ENCODE assay signal across 24 cellular contexts in the genomic region with DNA sequence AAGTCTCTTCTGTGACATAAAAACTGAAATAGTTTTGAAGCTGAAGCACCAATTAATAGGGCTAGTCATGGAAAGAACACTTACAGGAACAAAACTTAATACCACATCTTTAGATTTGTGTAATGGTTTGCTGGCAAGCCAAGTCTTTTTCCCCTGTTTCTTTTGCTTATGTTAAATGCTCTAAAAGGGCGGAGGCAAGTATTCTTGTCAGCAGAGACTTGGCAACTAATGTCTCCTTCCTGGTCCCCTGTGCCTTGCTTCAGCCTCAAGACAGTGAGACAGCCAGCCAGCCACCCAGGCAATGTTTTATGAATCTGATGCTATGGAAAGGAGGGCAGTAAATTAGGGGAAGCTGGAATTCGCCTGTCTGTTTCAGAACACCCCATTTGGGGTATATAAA.
"Had no signal": no experiment of that assay in that cellular context is flagged by ENCODE, and none has a peak within 500 bp of the region (broad histone marks: within the 10 kb centered on the region; RNA-seq: fewer than 3 reads in every experiment).

No MANE protein-coding gene starts in this region.

- H3K4me3 ChIP-seq: cardiac muscle cell, SJSA1 had no signal

- H3K9ac ChIP-seq: KMS-11 had no signal

- H3K4me1 Mint-ChIP-seq: activated B cell treated with CpG ODN at 0.5 μM for 24 hours; activated T-helper 17 cell treated with anti-CD3 and anti-CD28 coated beads, Interleukin-2, amount 50 U/mL, for 72 hours had no signal

- H3K4me3 Mint-ChIP-seq: activated B cell treated with CpG ODN at 0.5 μM for 24 hours; activated CD4-positive, alpha-beta memory T cell treated with anti-CD3 and anti-CD28 coated beads, Interleukin-2, amount 10 ng/mL, durations not matched to agents 7 days and 5 days; activated CD4-positive, alpha-beta T cell treated with anti-CD3 and anti-CD28 coated beads, Interleukin-2, amount 10 ng/mL, durations not matched to agents 7 days and 5 days; activated naive CD4-positive, alpha-beta T cell treated with anti-CD3 and anti-CD28 coated beads for 36 hours; activated naive CD8-positive, alpha-beta T cell; activated T-helper 17 cell treated with anti-CD3 and anti-CD28 coated beads, Interleukin-2, amount 50 U/mL, for 72 hours; T-helper 17 cell had no signal

- H3K36me3 ChIP-seq: brain microvascular endothelial cell, cardiac muscle cell, SJSA1 had no signal

- H3K36me3 Mint-ChIP-seq: activated naive CD8-positive, alpha-beta T cell had no signal

- H3K27ac ChIP-seq: brain microvascular endothelial cell, cardiac muscle cell, KMS-11, SJSA1 had no signal

- H3K9me3 Mint-ChIP-seq: activated B cell treated with CpG ODN at 0.5 μM for 24 hours; activated CD4-positive, alpha-beta memory T cell treated with anti-CD3 and anti-CD28 coated beads, Interleukin-2, amount 10 ng/mL, durations not matched to agents 7 days and 5 days; activated CD4-positive, alpha-beta T cell treated with anti-CD3 and anti-CD28 coated beads, Interleukin-2, amount 10 ng/mL, durations not matched to agents 7 days and 5 days; activated naive CD4-positive, alpha-beta T cell treated with anti-CD3 and anti-CD28 coated beads for 36 hours; activated T-helper 17 cell treated with anti-CD3 and anti-CD28 coated beads, Interleukin-2, amount 50 U/mL, for 72 hours had no signal

- H3K9me3 ChIP-seq: SJSA1 had no signal

- ATAC-seq: activated T-helper 17 cell treated with anti-CD3 and anti-CD28 coated beads, Interleukin-2, amount 50 U/mL, for 72 hours; T-helper 17 cell had no signal

- H3K27me3 ChIP-seq: brain microvascular endothelial cell, cardiac muscle cell, SJSA1 had no signal

- H3K4me2 ChIP-seq: KMS-11 had no signal

- H3K27ac Mint-ChIP-seq: activated B cell treated with CpG ODN at 0.5 μM for 24 hours; activated CD4-positive, alpha-beta memory T cell treated with anti-CD3 and anti-CD28 coated beads, Interleukin-2, amount 10 ng/mL, durations not matched to agents 7 days and 5 days; activated CD4-positive, alpha-beta T cell treated with anti-CD3 and anti-CD28 coated beads, Interleukin-2, amount 10 ng/mL, durations not matched to agents 7 days and 5 days; activated naive CD4-positive, alpha-beta T cell treated with anti-CD3 and anti-CD28 coated beads for 36 hours; activated naive CD8-positive, alpha-beta T cell; activated T-helper 17 cell treated with anti-CD3 and anti-CD28 coated beads, Interleukin-2, amount 50 U/mL, for 72 hours; T-helper 17 cell had no signal

- DNase-seq: activated B cell treated with CpG ODN at 0.5 μM for 24 hours; activated CD4-positive, alpha-beta memory T cell treated with anti-CD3 and anti-CD28 coated beads, Interleukin-2, amount 10 ng/mL, durations not matched to agents 7 days and 5 days; activated CD4-positive, alpha-beta T cell treated with anti-CD3 and anti-CD28 coated beads for 1 hour; activated CD4-positive, alpha-beta T cell treated with anti-CD3 and anti-CD28 coated beads, Interleukin-2, amount 10 ng/mL, durations not matched to agents 7 days and 5 days; activated gamma-delta T cell; activated naive CD4-positive, alpha-beta T cell treated with anti-CD3 and anti-CD28 coated beads for 36 hours; activated T-cell treated with anti-CD3 and anti-CD28 coated beads for 4 hours; activated T-cell treated with anti-CD3 and anti-CD28 coated beads, Interleukin-2, amount 50 U/mL, for 48 hours; brain microvascular endothelial cell; NCI-H1092; NCI-H1930; NCI-H2171; NCI-H2227 treated with DMSO at 0.1 percent for 48 hours; NCI-H446 treated with DMSO at 0.1 percent for 48 hours; NCI-H69; PC-3; SHP77; T-helper 17 cell; T-helper 9 cell had no signal
